Comparison of ENCODE assay signal across 1 cellular context in genomic region chr1:225882699-225883615, GRCh38.
TF ChIP-seq lines count a peak whose summit lies in the region.

No MANE protein-coding gene starts in this region.

TF ChIP-seq in GM23338, 12 proteins besides CTCF, POLR2A, EP300 and RAD21 (continued from another document):
- TF ChIP-seq POLR2AphosphoS5 (IDR thresholded peaks at IDR 0.05; ENCODE audit: low read depth) (no peak; the same call in 1 of the 2 replicates), REST (IDR thresholded peaks at IDR 0.05; ENCODE audit: unreplicated experiment) (no peak), ZNF114 (CRISPR knock-in tag; IDR thresholded peaks at IDR 0.05) (no peak)
